Comparison of ENCODE assay signal across 8 cellular contexts in genomic region chr11:46917109-46918086, GRCh38. TPM values are rescaled to one million over a fixed set of nuclear protein-coding genes. Genes with fewer than 3 reads are reported as not detected.
DNase-seq lines count a peak whose midpoint lies in the region; ATAC-seq, FAIRE-seq and TF ChIP-seq lines count a peak whose summit lies in the region.

No MANE protein-coding gene starts in this region.

- DNase-seq in activated CD8-positive, alpha-beta memory T cell treated with anti-CD3 and anti-CD28 coated beads for 24 hours, result peak; percentile 69
- no peak for DNase-seq in activated CD8-positive, alpha-beta memory T cell treated with anti-CD3 and anti-CD28 coated beads, Interleukin-2, amount 50 U/mL, for 4 hours
- no peak for DNase-seq in GM12878 (ENCODE audit: low read depth, low spot score)
- no peak for DNase-seq in lung (ENCODE audit: low spot score)
- no peak for DNase-seq in type B pancreatic cell (ENCODE audit: extremely low spot score, unreplicated experiment)
- DNase-seq in NCI-H774 (lab: John Stamatoyannopoulos, UW), result no peak

- no peak for FAIRE-seq in GM12878 (lab: Jason Lieb, UNC)

- H3K9ac ChIP-seq in GM12878 (ENCODE audit: control insufficient read depth, insufficient read depth, low read length), result no peak overlapping the region; the same call in 1 of the 2 replicates

- intact Hi-C loops in GM12878 (cut with micrococcal nuclease; ENCODE audit: unreplicated experiment), result loop anchor here (5.0 kb wide), 1 partner anchor 155 kb away; no protein-coding TSS in a partner anchor

- TF ChIP-seq CTCF in GM12878 (IDR thresholded peaks at IDR 0.05 in 2 of 3, conservative IDR thresholded peaks at IDR 0.05 in 1 of 3; ENCODE audit: control insufficient read depth in 2 of 3, extremely low read depth in 1 of 3, insufficient read depth in 1 of 3, low read depth in 3 of 3, low read length in 3 of 3) (no peak), lung (IDR thresholded peaks at IDR 0.05; ENCODE audit: control extremely low read depth, extremely low read depth) (no peak), type B pancreatic cell (conservative IDR thresholded peaks at IDR 0.05) (no peak)

- peaks cover 58% of the 10 kb centered on the region for H3K4me1 Mint-ChIP-seq in type B pancreatic cell (ENCODE audit: unreplicated experiment)

- BruUV-seq in GM12878 (replicated peaks; lab: Mats Ljungman, UMichigan), result no TSS peak

- peak overlapping the region; percentile 40; the same call in 1 of the 2 replicates for H3K4me3 ChIP-seq in GM12878
- peak overlapping the region; percentile 39 for H3K4me3 ChIP-seq in lung

- H3K27me3 Mint-ChIP-seq in type B pancreatic cell, result peaks cover 20% of the 10 kb centered on the region

- H3K27me3 ChIP-seq in GM12878 (replicated peaks in 1 of 2; ENCODE audit: control insufficient read depth in 2 of 2, insufficient read depth in 2 of 2, low read length in 1 of 2) (peaks cover 6 to 28% of the 10 kb centered on the region in 2 experiments), lung (ENCODE audit: control insufficient read depth, insufficient read depth) (no peaks in the 10 kb centered on the region)

- peak overlapping the region; percentile 94 for H3K4me3 Mint-ChIP-seq in type B pancreatic cell

- CTCF ChIA-PET in GM12878 (lab: Yijun Ruan, JAX), result interaction anchor here (1.4 to 5.3 kb wide), 3 partner anchors 235 to 245 kb away, joined by 3 to 33 read pairs (median 4); no protein-coding TSS in a partner anchor

- ATAC-seq in GM12878 (no peak), lung (ENCODE audit: insufficient read depth, low FRiP score) (no peak), GM21447 (IDR thresholded peaks at IDR 0.05; ENCODE audit: unreplicated experiment) (no peak), HG03442 (IDR thresholded peaks at IDR 0.05; ENCODE audit: unreplicated experiment) (no peak)

- RAD21 ChIA-PET in GM12878 (lab: Charles Lee; ENCODE audit: unreplicated experiment), result interaction anchor here (0.6 to 1.9 kb wide), 2 partner anchors 187 to 235 kb away, joined by 3 to 10 read pairs; no protein-coding TSS in a partner anchor

- peaks cover 6% of the 10 kb centered on the region; the same call in 1 of the 2 replicates for H3K4me1 ChIP-seq in GM12878 (ENCODE audit: control insufficient read depth, insufficient read depth, low read length)
- peaks cover 3 to 4% of the 10 kb centered on the region in 2 donors for H3K4me1 ChIP-seq in lung (ENCODE audit: control insufficient read depth in 2 of 2, insufficient read depth in 2 of 2, low read length in 2 of 2)

- H3K9me3 ChIP-seq in GM12878 (replicated peaks; ENCODE audit: control insufficient read depth, insufficient read depth, low read length), result no peaks in the 10 kb centered on the region
- H3K9me3 ChIP-seq in lung (ENCODE audit: control insufficient read depth in 2 of 2, insufficient read depth in 1 of 2, low read length in 1 of 2), result no peaks in the 10 kb centered on the region

- SMC1A ChIA-PET in GM12878 (lab: Charles Lee; ENCODE audit: uncharacterized antibody, unreplicated experiment), result interaction anchor here (0.9 to 2.3 kb wide), 3 partner anchors 15 to 236 kb away, joined by 3 to 12 read pairs (median 4); no protein-coding TSS in a partner anchor

- H4K20me1 ChIP-seq in GM12878 (ENCODE audit: control insufficient read depth, insufficient read depth), result no peaks in the 10 kb centered on the region

- H3K4me2 ChIP-seq in GM12878 (ENCODE audit: control insufficient read depth, insufficient read depth), result peak overlapping the region; percentile 77

- no peak for TF ChIP-seq EP300 in GM12878 (IDR thresholded peaks at IDR 0.05; ENCODE audit: borderline replicate concordance in 1 of 2, control insufficient read depth in 1 of 2, low read depth in 2 of 2, low read length in 2 of 2)

- H3K36me3 ChIP-seq in GM12878 (ENCODE audit: control insufficient read depth in 2 of 2, insufficient read depth in 2 of 2, low read length in 1 of 2) (no peaks in the 10 kb centered on the region), lung (ENCODE audit: control insufficient read depth in 2 of 2, insufficient read depth in 2 of 2, low read length in 2 of 2) (no peaks in the 10 kb centered on the region)

- POLR2A ChIA-PET in GM12878 (lab: Charles Lee), result interaction anchor here (0.6 to 0.7 kb wide), 2 partner anchors 35 to 194 kb away, joined by 3 to 4 read pairs; no protein-coding TSS in a partner anchor

- peak overlapping the region; percentile 88 for H3K27ac Mint-ChIP-seq in type B pancreatic cell

- peak overlapping the region; percentile 39 for H2AFZ ChIP-seq in GM12878 (ENCODE audit: control insufficient read depth, low read depth, low read length)

- in situ Hi-C loops in GM12878 (cut with MboI), result no loop called here

- no peaks in the 10 kb centered on the region for H3K36me3 Mint-ChIP-seq in type B pancreatic cell

- H3K9me3 Mint-ChIP-seq in type B pancreatic cell, result no peaks in the 10 kb centered on the region

- TF ChIP-seq POLR2A in GM12878 (IDR thresholded peaks at IDR 0.05; ENCODE audit: low read depth, low read length), result no peak

- no peak for TF ChIP-seq RAD21 in GM12878 (IDR thresholded peaks at IDR 0.05; ENCODE audit: insufficient read depth, low read depth, low read length)

- WGBS in GM12878 (ENCODE audit: insufficient coverage, insufficient replicate concordance, low lambda C conversion rate, missing lambda C conversion rate), result 18% methylated on average over 42 of the region's 55 CpGs
- WGBS in lung, 2 donors, result 1 to 2% methylated on average over 55 of the region's 55 CpGs

- H3K27ac ChIP-seq in GM12878 (ENCODE audit: control insufficient read depth, insufficient read depth) (no peak overlapping the region), lung (ENCODE audit: low read depth in 1 of 2, low read length in 1 of 2) (peak overlapping the region; percentile 44 to 58)

- no peaks in the 10 kb centered on the region for H3K79me2 ChIP-seq in GM12878 (ENCODE audit: control insufficient read depth, insufficient read depth, low read length)

TF ChIP-seq in GM12878, 131 proteins besides CTCF, POLR2A, EP300 and RAD21:
- TF ChIP-seq NFIC (IDR thresholded peaks at IDR 0.05; ENCODE audit: low read depth, low read length) (no peak), CBX3 (IDR thresholded peaks at IDR 0.05; ENCODE audit: borderline replicate concordance, low read depth) (no peak), STAT3 (IDR thresholded peaks at IDR 0.05; ENCODE audit: low read depth, low read length) (no peak), PKNOX1 (IDR thresholded peaks at IDR 0.05) (no peak), EZH2 (IDR thresholded peaks at IDR 0.05; ENCODE audit: borderline replicate concordance, control insufficient read depth, low read depth, low read length) (peak; percentile 76; the same call in 1 of the 2 replicates)

RNA-seq across cellular contexts. Expression of gene LRP4, which starts 1.0 kb away (rescaled TPM):
- 0.06 TPM in 1 of 2 replicates, not detected in the other for total RNA-seq in GM12878 (2013; cell fraction: nucleolus; rRNA removed)
- under 0.01 TPM in 1 of 2 replicates, not detected in the other for total RNA-seq in GM12878 (2014; rRNA removed)
- total RNA-seq in GM12878 (2014; rRNA removed; fragmentation: Illumina TruSeq; extraction: Trizol), result 0.04 and 0.05 TPM in 2 replicates
- 0.21 TPM in 1 of 2 replicates, not detected in the other for total RNA-seq in GM12878 (2021)
- polyA plus RNA-seq in GM12878 (2011; ENCODE audit: low read depth), result 0.22 TPM
- not detected in 2 replicates for polyA plus RNA-seq in GM12878 (2011; rRNA removed)
- polyA plus RNA-seq in GM12878 (2011; cell fraction: cytosol; rRNA removed), result under 0.01 TPM in 1 of 2 replicates, not detected in the other
- 0.01 and 0.10 TPM in 2 replicates for polyA plus RNA-seq in GM12878 (2011; cell fraction: nucleus; rRNA removed)
- polyA plus RNA-seq in GM12878 (2012), result 0.21 and 0.30 TPM in 2 replicates
- polyA plus RNA-seq in GM12878 (2014; fragmentation: Illumina TruSeq; extraction: Trizol), result 0.06 TPM in 1 of 2 replicates, not detected in the other
- not detected for polyA plus RNA-seq in GM12878 (2014; fragmentation: Nextera tagmentation; extraction: Ambion mirVana)
- polyA plus RNA-seq in GM12878 (2014; rRNA removed), result 0.01 and 0.03 TPM in 2 replicates
- not detected for polyA plus RNA-seq in GM12878 (2016; fragmentation: Nextera tagmentation; extraction: Ambion mirVana)
- 0.05 TPM in 1 of 2 replicates, not detected in the other for polyA minus RNA-seq in GM12878 (2011; rRNA and poly(A)+ RNA removed)
- polyA minus RNA-seq in GM12878 (2011; cell fraction: cytosol; rRNA and poly(A)+ RNA removed), result not detected in 2 replicates
- polyA minus RNA-seq in GM12878 (2011; cell fraction: nucleus; rRNA and poly(A)+ RNA removed), result not detected in 2 replicates
- 10 to 100 TPM in 1 of 2 donors, 1 to 10 TPM in 1; 3.3 to 30.8 TPM for total RNA-seq in lung
- 1 to 10 TPM; 1.0 to 2.5 TPM for polyA plus RNA-seq in lung
- total RNA-seq in type B pancreatic cell (ENCODE audit: low replicate concordance), result 12.8 and 46.9 TPM in 2 replicates

RNA-seq across cellular contexts. Expression of gene CSTPP1, which starts 19.2 kb away (rescaled TPM):
- total RNA-seq in GM12878 (2013; cell fraction: nucleolus; rRNA removed), result 65.5 and 70.7 TPM in 2 replicates
- total RNA-seq in GM12878 (2014; rRNA removed) (16.0 and 19.6 TPM in 2 replicates), GM12878 (2014; rRNA removed; fragmentation: Illumina TruSeq; extraction: Trizol) (12.3 and 13.9 TPM in 2 replicates), GM12878 (2021) (15.0 and 16.5 TPM in 2 replicates), lung (10 to 100 TPM; 41.3 to 45.8 TPM), type B pancreatic cell (ENCODE audit: low replicate concordance) (34.0 and 44.4 TPM in 2 replicates)
- polyA plus RNA-seq in GM12878 (2011; ENCODE audit: low read depth), result 12.4 TPM
- polyA plus RNA-seq in GM12878 (2011; rRNA removed) (12.0 and 15.6 TPM in 2 replicates), GM12878 (2014; fragmentation: Illumina TruSeq; extraction: Trizol) (13.5 and 18.5 TPM in 2 replicates), GM12878 (2014; fragmentation: Nextera tagmentation; extraction: Ambion mirVana) (1 to 10 TPM; 7.1 to 9.7 TPM), GM12878 (2014; rRNA removed) (18.0 and 19.7 TPM in 2 replicates), GM12878 (2016; fragmentation: Nextera tagmentation; extraction: Ambion mirVana) (10 to 100 TPM; 22.4 to 23.4 TPM), lung (10 to 100 TPM; 26.0 to 27.5 TPM)
- 26.5 and 26.6 TPM in 2 replicates for polyA plus RNA-seq in GM12878 (2011; cell fraction: cytosol; rRNA removed)
- polyA plus RNA-seq in GM12878 (2011; cell fraction: nucleus; rRNA removed), result 24.0 and 24.4 TPM in 2 replicates
- 19.7 and 20.9 TPM in 2 replicates for polyA plus RNA-seq in GM12878 (2012)
- 22.5 and 31.7 TPM in 2 replicates for polyA minus RNA-seq in GM12878 (2011; rRNA and poly(A)+ RNA removed)
- polyA minus RNA-seq in GM12878 (2011; cell fraction: cytosol; rRNA and poly(A)+ RNA removed), result 9.5 TPM in 2 replicates
- 17.7 and 28.9 TPM in 2 replicates for polyA minus RNA-seq in GM12878 (2011; cell fraction: nucleus; rRNA and poly(A)+ RNA removed)
